ENCODE assay signal across 10 cellular contexts in the genomic region with DNA sequence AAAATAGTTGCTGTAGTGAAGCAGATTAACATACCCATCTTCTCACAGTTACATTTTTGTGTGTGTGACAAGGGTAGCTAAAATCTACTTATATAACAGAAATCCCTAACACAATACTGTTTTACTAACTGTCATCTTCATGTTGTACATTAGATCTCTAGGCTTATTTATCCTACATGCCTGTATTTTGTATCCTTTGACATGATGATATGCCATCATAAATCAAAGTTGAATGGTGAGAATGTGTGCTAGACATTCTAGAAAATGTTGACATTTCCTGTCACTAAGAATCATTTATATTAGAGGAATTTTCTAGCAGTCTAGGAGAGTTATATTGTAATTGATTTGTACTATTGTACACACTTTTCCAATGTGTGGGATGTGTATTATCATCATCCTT.
"Had no signal": no experiment of that assay in that cellular context is flagged by ENCODE, and none has a peak within 500 bp of the region (broad histone marks: within the 10 kb centered on the region; RNA-seq: fewer than 3 reads in every experiment).

No MANE protein-coding gene starts in this region.

- ATAC-seq: GM23338, K562 had no signal

- H2AFZ ChIP-seq: GM23338 had no signal

- H3K27ac ChIP-seq: HL-60 had no signal

- DNase-seq: H9, HCEC 1CT, HFFc6, IMR-90, KG1 had no signal

- H3K4me3 ChIP-seq: GM23338, K562 had no signal

- H3K4me2 ChIP-seq: GM23338 had no signal

- FAIRE-seq: H1, H54, K562 had no signal
